ENCODE assay signal across 10 cellular contexts in genomic region chr12:57166971-57167371, GRCh38. TPM values are rescaled to one million over a fixed set of nuclear protein-coding genes. Genes with fewer than 3 reads are reported as not detected.
DNase-seq lines count a peak whose midpoint lies in the region; ATAC-seq, FAIRE-seq and TF ChIP-seq lines count a peak whose summit lies in the region.
"Had no signal": no experiment of that assay in that cellular context is flagged by ENCODE, and none has a peak within 500 bp of the region (broad histone marks: within the 10 kb centered on the region; RNA-seq: fewer than 3 reads in every experiment).

No MANE protein-coding gene starts in this region.

- no peak overlapping the region for H3K27ac ChIP-seq in Panc1 (ENCODE audit: low read length)
- no peak overlapping the region for H3K27ac ChIP-seq in neuronal stem cell (replicated peaks; ENCODE audit: low read length)

- no peak overlapping the region for H4K8ac ChIP-seq in neuronal stem cell (ENCODE audit: low read depth, low read length)

- H2BK120ac ChIP-seq in neuronal stem cell (ENCODE audit: low read depth, low read length), result no peak overlapping the region

- no peak overlapping the region for H3K14ac ChIP-seq in neuronal stem cell (ENCODE audit: low read length)

- H3K9me3 ChIP-seq in Panc1 (ENCODE audit: control insufficient read depth, insufficient read depth, low read depth, low read length) (no peaks in the 10 kb centered on the region), neuronal stem cell (replicated peaks in 1 of 2; ENCODE audit: control insufficient read depth in 2 of 2, insufficient read depth in 1 of 2, low read depth in 1 of 2, low read length in 2 of 2) (no peaks in the 10 kb centered on the region)

- no peak overlapping the region for H4K91ac ChIP-seq in neuronal stem cell (ENCODE audit: low read depth, low read length, poor library complexity)

- peak; percentile 99 for FAIRE-seq in bronchial epithelial cell (lab: Jason Lieb, UNC)

- H3K4me2 ChIP-seq in neuronal stem cell (ENCODE audit: insufficient read depth, low read length, poor library complexity, severe bottlenecking), result no peak overlapping the region

- no TSS peak for BruUV-seq in Calu3 (replicated peaks; lab: Mats Ljungman, UMichigan)
- BruUV-seq in Panc1 (replicated peaks; lab: Mats Ljungman, UMichigan), result no TSS peak

- POLR2A ChIA-PET in Panc1 (lab: Charles Lee), result no interaction called here

- H3K27me3 Mint-ChIP-seq in Calu3 (ENCODE audit: unreplicated experiment), result peaks cover 24% of the 10 kb centered on the region

- no peak overlapping the region for H2AFZ ChIP-seq in neuronal stem cell (ENCODE audit: low read length)

- WGBS in neuronal stem cell (ENCODE audit: extremely low coverage in 2 of 2, insufficient read length in 2 of 2, insufficient replicate concordance in 1 of 2), 2 donors, result no CpG with 5 or more reads among the region's 10 CpGs

- no peaks in the 10 kb centered on the region for H3K36me3 ChIP-seq in Panc1 (ENCODE audit: control insufficient read depth, insufficient read depth, low read length)
- H3K36me3 ChIP-seq in bronchial epithelial cell (ENCODE audit: control insufficient read depth, insufficient read depth, low read length), result peaks cover 20% of the 10 kb centered on the region
- peaks cover 51 to 98% of the 10 kb centered on the region in 2 donors for H3K36me3 ChIP-seq in neuronal stem cell (replicated peaks in 1 of 2; ENCODE audit: control insufficient read depth in 2 of 2, insufficient read depth in 2 of 2, low read length in 2 of 2)

- CTCF ChIA-PET in Calu3 (lab: Charles Lee) (no interaction called here), Panc1 (lab: Charles Lee) (no interaction called here)

- H2AK5ac ChIP-seq in neuronal stem cell (ENCODE audit: low read depth, low read length), result no peak overlapping the region

- no peaks in the 10 kb centered on the region for H3K9me3 Mint-ChIP-seq in Calu3 (ENCODE audit: low read depth, unreplicated experiment)

- in situ Hi-C loops in Panc1 (cut with HindIII; ENCODE audit: low pct_unique_long_range_greater_than_20kb, low sequenced_read_pairs), result no loop called here

- no peak overlapping the region for H3K4me3 Mint-ChIP-seq in Calu3 (ENCODE audit: low read depth, unreplicated experiment)

- DNase-seq in Calu3 (peak; percentile 28), Panc1 (ENCODE audit: low read depth, low spot score) (peak; percentile 28), bronchial epithelial cell (ENCODE audit: low read depth) (peak; percentile 96), MV-4-11 (lab: John Stamatoyannopoulos, UW) (no peak), neuronal stem cell (ENCODE audit: low spot score) (no peak), NCI-H345 treated with DMSO at 0.1 percent for 48 hours (lab: John Stamatoyannopoulos, UW; ENCODE audit: unreplicated experiment) (no peak)
- peak; percentile 38 for DNase-seq in stimulated activated CD4-positive, alpha-beta T cell treated with anti-CD3 and anti-CD28 coated beads, Interleukin-12 subunit alpha, Interleukin-12 subunit beta, amount 100 ng/mL, for 4 hours

- H3K4me3 ChIP-seq in Panc1 (ENCODE audit: low read depth in 2 of 2, low read length in 2 of 2) (no peak overlapping the region), bronchial epithelial cell (ENCODE audit: low read depth, low read length) (no peak overlapping the region), neuronal stem cell (ENCODE audit: low read length in 2 of 2) (no peak overlapping the region)

- no peak overlapping the region for H2BK15ac ChIP-seq in neuronal stem cell (ENCODE audit: low read length)

- H2BK5ac ChIP-seq in neuronal stem cell (ENCODE audit: low read length), result no peak overlapping the region

- H3K36me3 Mint-ChIP-seq in Calu3 (ENCODE audit: insufficient read depth, unreplicated experiment), result no peaks in the 10 kb centered on the region

- no peak overlapping the region for H3K9ac ChIP-seq in neuronal stem cell (ENCODE audit: low read depth, low read length, poor library complexity)

- H3K27me3 ChIP-seq in Panc1 (ENCODE audit: control insufficient read depth, insufficient read depth, low read length), result no peaks in the 10 kb centered on the region
- H3K27me3 ChIP-seq in bronchial epithelial cell (ENCODE audit: control insufficient read depth, insufficient read depth, low read length), result no peaks in the 10 kb centered on the region
- H3K27me3 ChIP-seq in neuronal stem cell (ENCODE audit: control insufficient read depth in 3 of 3, insufficient read depth in 3 of 3, low read depth in 1 of 3, low read length in 3 of 3), result no peaks in the 10 kb centered on the region

- no peak overlapping the region for H2BK12ac ChIP-seq in neuronal stem cell (ENCODE audit: low read length)

- intact Hi-C loops in Calu3 (cut with micrococcal nuclease; ENCODE audit: unreplicated experiment) (no loop called here), Panc1 (cut with micrococcal nuclease; ENCODE audit: unreplicated experiment) (no loop called here)

- peak; percentile 80 for ATAC-seq in Panc1
- no peak for ATAC-seq in GM18868 (IDR thresholded peaks at IDR 0.05; ENCODE audit: unreplicated experiment)

- no peaks in the 10 kb centered on the region for H3K79me1 ChIP-seq in neuronal stem cell (ENCODE audit: low read depth, low read length)

- no peak overlapping the region for H3K4ac ChIP-seq in neuronal stem cell (ENCODE audit: low read length)

- peaks cover 23% of the 10 kb centered on the region for H3K4me1 Mint-ChIP-seq in Calu3 (ENCODE audit: low read depth, unreplicated experiment)

- TF ChIP-seq CTCF in Calu3 (IDR thresholded peaks at IDR 0.05; ENCODE audit: unreplicated experiment), result no peak
- TF ChIP-seq CTCF in Panc1 (IDR thresholded peaks at IDR 0.05), result no peak
- no peak for TF ChIP-seq CTCF in bronchial epithelial cell (IDR thresholded peaks at IDR 0.05; ENCODE audit: insufficient read depth, low read length, severe bottlenecking)

- H3K27ac Mint-ChIP-seq in Calu3 (ENCODE audit: unreplicated experiment), result no peak overlapping the region

- H3K18ac ChIP-seq in neuronal stem cell (ENCODE audit: low read length), result no peak overlapping the region

- H3K4me1 ChIP-seq in Panc1 (ENCODE audit: control insufficient read depth, insufficient read depth, low read length) (no peaks in the 10 kb centered on the region; the same call in 1 of the 2 replicates), neuronal stem cell (ENCODE audit: control insufficient read depth in 2 of 2, insufficient read depth in 1 of 2, low read depth in 1 of 2, low read length in 2 of 2) (no peaks in the 10 kb centered on the region)

- no peak overlapping the region for H3K23ac ChIP-seq in neuronal stem cell (ENCODE audit: low read depth, low read length, poor library complexity)

RNA-seq across cellular contexts. Expression of gene LRP1-AS, which starts 19.6 kb away (rescaled TPM):
- total RNA-seq in Calu3 (2022) (not detected in 2 replicates), Panc1 (2021; ENCODE audit: unreplicated experiment) (not detected), bronchial epithelial cell (not detected in 2 replicates)
- polyA plus RNA-seq in Panc1 (2012; ENCODE audit: insufficient read length), result not detected
- polyA plus RNA-seq in neuronal stem cell (2013, experiment 1 of 2), result not detected
- not detected for polyA plus RNA-seq in neuronal stem cell (2013, experiment 2 of 2)
- total RNA-seq: glomerular endothelial cell had no signal
- polyA plus RNA-seq: thymus had no signal

RNA-seq across cellular contexts. Expression of gene LRP1, which starts 38.7 kb away (rescaled TPM):
- total RNA-seq in Calu3 (2022) (12.4 and 16.6 TPM in 2 replicates), Panc1 (2021; ENCODE audit: unreplicated experiment) (9.0 TPM), bronchial epithelial cell (24.5 and 44.2 TPM in 2 replicates)
- 28.2 TPM for polyA plus RNA-seq in Panc1 (2012; ENCODE audit: insufficient read length)
- polyA plus RNA-seq in neuronal stem cell (2013, experiment 1 of 2), result 13.3 TPM
- 12.4 TPM for polyA plus RNA-seq in neuronal stem cell (2013, experiment 2 of 2)

RNA-seq across cellular contexts. Expression of gene NXPH4, which starts 49.6 kb away (rescaled TPM):
- 2.0 and 4.1 TPM in 2 replicates for total RNA-seq in Calu3 (2022)
- total RNA-seq in Panc1 (2021; ENCODE audit: unreplicated experiment), result 2.1 TPM
- polyA plus RNA-seq in Panc1 (2012; ENCODE audit: insufficient read length), result 2.1 TPM
- 0.53 and 1.9 TPM in 2 replicates for total RNA-seq in bronchial epithelial cell
- polyA plus RNA-seq in neuronal stem cell (2013, experiment 1 of 2), result 0.26 TPM
- 0.29 TPM for polyA plus RNA-seq in neuronal stem cell (2013, experiment 2 of 2)

RNA-seq across cellular contexts. Expression of gene STAT6, which starts 55.8 kb away (rescaled TPM):
- total RNA-seq in Calu3 (2022) (213 and 243 TPM in 2 replicates), Panc1 (2021; ENCODE audit: unreplicated experiment) (52.3 TPM), bronchial epithelial cell (30.8 and 77.7 TPM in 2 replicates)
- polyA plus RNA-seq in Panc1 (2012; ENCODE audit: insufficient read length), result 68.8 TPM
- 9.9 TPM for polyA plus RNA-seq in neuronal stem cell (2013, experiment 1 of 2)
- 8.0 TPM for polyA plus RNA-seq in neuronal stem cell (2013, experiment 2 of 2)

Comparison
In these comparisons a context has a peak if more than half of its experiments do, and no peak if none do; other contexts are left out.
1. DNase-seq: peak in Calu3 (single experiment), Panc1 (single experiment), bronchial epithelial cell (single experiment) and stimulated activated CD4-positive, alpha-beta T cell treated with anti-CD3 and anti-CD28 coated beads, Interleukin-12 subunit alpha, Interleukin-12 subunit beta, amount 100 ng/mL, for 4 hours (single experiment); none in MV-4-11 (single experiment), neuronal stem cell (single experiment) and NCI-H345 treated with DMSO at 0.1 percent for 48 hours (single experiment).